1 cellular context compared by ENCODE assay signal in genomic region chr2:26018184-26018716, GRCh38.
TF ChIP-seq lines count a peak whose summit lies in the region.

No MANE protein-coding gene starts in this region.

TF ChIP-seq in IMR-90, 13 proteins besides CTCF, POLR2A, EP300 and RAD21 (continued from another document):
- TF ChIP-seq USF2 (IDR thresholded peaks at IDR 0.05; ENCODE audit: low read depth, low read length) = peak; percentile 84
- TF ChIP-seq SMC3 (IDR thresholded peaks at IDR 0.05; ENCODE audit: low read depth, low read length) = no peak
- TF ChIP-seq FOS (IDR thresholded peaks at IDR 0.05; ENCODE audit: low read depth, low read length) = peak; percentile 69
- no peak for TF ChIP-seq RCOR1 (IDR thresholded peaks at IDR 0.05; ENCODE audit: insufficient replicate concordance, low read length)
- TF ChIP-seq NFE2L2 (IDR thresholded peaks at IDR 0.05; ENCODE audit: low read depth, low read length) = no peak
- TF ChIP-seq ELK1 (IDR thresholded peaks at IDR 0.05; ENCODE audit: borderline replicate concordance, low read depth, low read length) = no peak
- TF ChIP-seq CHD1 (IDR thresholded peaks at IDR 0.05; ENCODE audit: low read depth, low read length) = no peak
- peak; percentile 87 for TF ChIP-seq MAFK (IDR thresholded peaks at IDR 0.05; ENCODE audit: low read depth, low read length)
- no peak for TF ChIP-seq MXI1 (IDR thresholded peaks at IDR 0.05; ENCODE audit: borderline replicate concordance, low read depth, low read length)
- TF ChIP-seq BHLHE40 (IDR thresholded peaks at IDR 0.05; ENCODE audit: low read depth, low read length) = peak; percentile 57; the same call in 1 of the 2 replicates
- no peak for TF ChIP-seq CEBPB (IDR thresholded peaks at IDR 0.05; ENCODE audit: low read depth, low read length)
TF ChIP-seq in IMR-90: peak in this region for 5.
